Comparison of ENCODE assay signal across 8 cellular contexts in genomic region chr7:128103498-128104108, GRCh38.
A peak's percentile ranks its signal among the peaks of the same experiment; 100 is the strongest.
DNase-seq lines count a peak whose midpoint lies in the region; ATAC-seq and TF ChIP-seq lines count a peak whose summit lies in the region.

No MANE protein-coding gene starts in this region.

- H3K9me3 ChIP-seq in HAP-1 (no peaks in the 10 kb centered on the region), heart right ventricle (no peaks in the 10 kb centered on the region), skeletal muscle tissue (ENCODE audit: control insufficient read depth in 3 of 3, low read length in 3 of 3) (no peaks in the 10 kb centered on the region)

- CTCF ChIA-PET in activated CD4-positive, alpha-beta memory T cell treated with anti-CD3 and anti-CD28 coated beads for 36 hours (lab: Charles Lee): interaction anchor here (1.0 to 2.9 kb wide), 3 partner anchors 32 to 395 kb away, joined by 4 to 18 read pairs (median 15); no protein-coding TSS in a partner anchor

- TF ChIP-seq CTCF in heart right ventricle (IDR thresholded peaks at IDR 0.05) (no peak), foreskin keratinocyte (conservative IDR thresholded peaks at IDR 0.05) (no peak)

- H3K27me3 Mint-ChIP-seq in activated CD4-positive, alpha-beta memory T cell treated with anti-CD3 and anti-CD28 coated beads for 36 hours: peaks cover 3% of the 10 kb centered on the region

- peaks cover 32% of the 10 kb centered on the region for H3K4me1 Mint-ChIP-seq in activated CD4-positive, alpha-beta memory T cell treated with anti-CD3 and anti-CD28 coated beads for 36 hours (ENCODE audit: low read depth)

- in situ Hi-C loops in HAP-1 (cut with MboI; ENCODE audit: low sequenced_read_pairs): no loop called here

- intact Hi-C loops in activated CD4-positive, alpha-beta memory T cell treated with anti-CD3 and anti-CD28 coated beads for 36 hours (cut with micrococcal nuclease): no loop called here
- intact Hi-C loops in heart right ventricle (cut with DNase I): no loop called here

- no peaks in the 10 kb centered on the region for H3K36me3 Mint-ChIP-seq in activated CD4-positive, alpha-beta memory T cell treated with anti-CD3 and anti-CD28 coated beads for 36 hours

- no peak overlapping the region for H3K27ac Mint-ChIP-seq in activated CD4-positive, alpha-beta memory T cell treated with anti-CD3 and anti-CD28 coated beads for 36 hours

- 4 to 9% methylated on average over 44 of the region's 44 CpGs for WGBS in heart right ventricle, 2 donors

- H3K4me1 ChIP-seq in HAP-1 (no peaks in the 10 kb centered on the region), heart right ventricle (peaks cover 6 to 21% (median 15%) of the 10 kb centered on the region in 9 donors), skeletal muscle tissue (ENCODE audit: control insufficient read depth in 3 of 3, insufficient read depth in 3 of 3, low read length in 3 of 3) (no peaks in the 10 kb centered on the region), foreskin keratinocyte (no peaks in the 10 kb centered on the region)

- peaks cover 2% of the 10 kb centered on the region for H3K9me3 Mint-ChIP-seq in activated CD4-positive, alpha-beta memory T cell treated with anti-CD3 and anti-CD28 coated beads for 36 hours

- POLR2A ChIA-PET in activated CD4-positive, alpha-beta memory T cell treated with anti-CD3 and anti-CD28 coated beads for 36 hours (lab: Charles Lee): interaction anchor here (1.3 kb wide), 1 partner anchor 31 kb away, joined by 3 read pairs; no protein-coding TSS in a partner anchor

- peak overlapping the region; percentile 24 for H3K4me3 ChIP-seq in HAP-1
- H3K4me3 ChIP-seq in heart right ventricle: peak overlapping the region in 9 of 10 donors; percentile 28 to 61 (median 49)
- peak overlapping the region in 2 of 3 donors; percentile 26 to 35 for H3K4me3 ChIP-seq in skeletal muscle tissue (ENCODE audit: low read length in 3 of 3)

- H3K9ac ChIP-seq in skeletal muscle tissue (ENCODE audit: low read depth in 1 of 3, low read length in 3 of 3): no peak overlapping the region

- H3K36me3 ChIP-seq in HAP-1 (replicated peaks) (no peaks in the 10 kb centered on the region), heart right ventricle (no peaks in the 10 kb centered on the region), skeletal muscle tissue (ENCODE audit: control insufficient read depth in 3 of 3, insufficient read depth in 3 of 3, low read length in 3 of 3) (peaks cover 0 to 1% (median 0%) of the 10 kb centered on the region in 3 donors)

- peak overlapping the region; percentile 75 for H3K4me3 Mint-ChIP-seq in activated CD4-positive, alpha-beta memory T cell treated with anti-CD3 and anti-CD28 coated beads for 36 hours

- H3K27me3 ChIP-seq in HAP-1 (ENCODE audit: low read depth): peaks cover 16% of the 10 kb centered on the region
- H3K27me3 ChIP-seq in heart right ventricle: peaks cover 0 to 34% (median 25%) of the 10 kb centered on the region in 7 donors
- peaks cover 28 to 49% (median 35%) of the 10 kb centered on the region in 3 donors for H3K27me3 ChIP-seq in skeletal muscle tissue (ENCODE audit: control insufficient read depth in 3 of 3, insufficient read depth in 3 of 3, low read length in 3 of 3)
- H3K27me3 ChIP-seq in foreskin keratinocyte: peaks cover 53% of the 10 kb centered on the region

- ATAC-seq in heart right ventricle (peak; percentile 29 to 73 (median 68)), foreskin keratinocyte (no peak)

- H3K27ac ChIP-seq in heart right ventricle: peak overlapping the region in 1 of 10 donors; percentile 31
- no peak overlapping the region for H3K27ac ChIP-seq in skeletal muscle tissue (ENCODE audit: low read depth, low read length)
- no peak overlapping the region for H3K27ac ChIP-seq in foreskin keratinocyte

- peak; percentile 27 for DNase-seq in EH (ENCODE audit: low read depth)
- peak in 1 of 2 experiments; percentile 24 for DNase-seq in HAP-1 (ENCODE audit: low spot score in 2 of 2)
- peak; percentile 35 for DNase-seq in activated CD4-positive, alpha-beta memory T cell treated with anti-CD3 and anti-CD28 coated beads for 36 hours
- DNase-seq in heart right ventricle: peak; percentile 40 to 55
- DNase-seq in NCI-H1436 (lab: John Stamatoyannopoulos, UW): no peak
- DNase-seq in foreskin keratinocyte: no peak
- DNase-seq in NCI-H128 (lab: John Stamatoyannopoulos, UW; ENCODE audit: unreplicated experiment): no peak

Comparison
In these comparisons a context has a peak if more than half of its experiments do, and no peak if none do; other contexts are left out.
1. DNase-seq: peak in EH (single experiment), activated CD4-positive, alpha-beta memory T cell treated with anti-CD3 and anti-CD28 coated beads for 36 hours (single experiment) and heart right ventricle (2 of 2); none in NCI-H1436 (single experiment), foreskin keratinocyte (0 of 2) and NCI-H128 (single experiment).
2. Peak in every context shown above with its lines, with median percentiles within 50 percentile points of each other: H3K4me3 ChIP-seq.